ENCODE assay signal across 31 cellular contexts in the genomic region with DNA sequence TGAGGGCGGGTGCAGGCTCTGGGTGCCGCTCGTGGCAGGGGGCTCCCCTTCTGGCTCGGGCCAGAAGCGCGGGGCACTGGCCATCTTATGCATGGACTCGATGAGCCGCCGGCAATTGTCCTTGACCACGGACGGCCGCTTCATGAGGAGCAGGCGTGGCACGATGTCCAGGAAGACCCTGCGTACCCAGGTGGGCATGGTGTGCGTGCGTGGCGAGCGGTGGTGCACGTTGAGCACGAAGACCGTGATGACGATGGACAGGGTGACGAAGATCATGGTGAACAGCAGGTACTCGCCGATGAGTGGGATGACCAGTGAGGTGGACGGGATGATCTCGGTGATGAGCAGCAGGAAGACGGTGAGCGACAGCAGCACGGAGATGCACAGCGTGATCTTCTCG. TPM values are rescaled to one million over a fixed set of nuclear protein-coding genes. Genes with fewer than 3 reads are reported as not detected.
"Had no signal": no experiment of that assay in that cellular context is flagged by ENCODE, and none has a peak within 500 bp of the region (broad histone marks: within the 10 kb centered on the region; RNA-seq: fewer than 3 reads in every experiment).

No MANE protein-coding gene starts in this region.

- H3K9me3 ChIP-seq: MG63 had no signal

- H3K36me3 ChIP-seq: brain microvascular endothelial cell, cardiac muscle cell, MG63 had no signal

- H3K27me3 ChIP-seq: cardiac muscle cell, MG63 had no signal

- H3K4me1 Mint-ChIP-seq: activated B cell treated with CpG ODN at 0.5 μM for 24 hours; activated CD4-positive, alpha-beta T cell treated with anti-CD3 and anti-CD28 coated beads, Interleukin-2, amount 10 ng/mL, durations not matched to agents 24 days and 14 days; activated CD8-positive, alpha-beta memory T cell treated with anti-CD3 and anti-CD28 coated beads, Interleukin-2, amount 10 ng/mL, durations not matched to agents 7 days and 5 days; T-cell had no signal

- H3K27me3 Mint-ChIP-seq: activated B cell treated with CpG ODN at 0.5 μM for 24 hours; activated CD4-positive, alpha-beta T cell treated with anti-CD3 and anti-CD28 coated beads, Interleukin-2, amount 10 ng/mL, durations not matched to agents 24 days and 14 days; activated CD8-positive, alpha-beta memory T cell treated with anti-CD3 and anti-CD28 coated beads, Interleukin-2, amount 10 ng/mL, durations not matched to agents 7 days and 5 days; activated naive CD8-positive, alpha-beta T cell; activated T-cell treated with anti-CD3 and anti-CD28 coated beads, Interleukin-2, amount 50 U/mL, for 24 hours had no signal

- H3K9ac ChIP-seq: KMS-11 had no signal

- H3K4me3 ChIP-seq: cardiac muscle cell, MG63, SK-N-MC had no signal

- DNase-seq: activated B cell treated with CpG ODN at 0.5 μM for 24 hours; activated CD4-positive, alpha-beta T cell treated with anti-CD3 and anti-CD28 coated beads for 1 hour; activated CD4-positive, alpha-beta T cell treated with anti-CD3 and anti-CD28 coated beads, Interleukin-2, amount 10 ng/mL, durations not matched to agents 24 days and 14 days; activated CD4-positive, alpha-beta T cell treated with anti-CD3 and anti-CD28 coated beads, Interleukin-2, amount 50 U/mL, for 48 hours; activated CD8-positive, alpha-beta memory T cell treated with anti-CD3 and anti-CD28 coated beads, Interleukin-2, amount 10 ng/mL, durations not matched to agents 7 days and 5 days; activated effector memory CD4-positive, alpha-beta T cell treated with Interleukin-2 at 50 U/mL for 16 hours; activated naive CD4-positive, alpha-beta T cell; activated T-cell treated with anti-CD3 and anti-CD28 coated beads, Interleukin-2, amount 50 U/mL, for 24 hours; brain microvascular endothelial cell; MG63; MV-4-11; NCI-H1092 treated with DMSO at 0.1 percent for 48 hours; NCI-H1417 treated with DMSO at 0.1 percent for 48 hours; NCI-H1694; NCI-H2029; NCI-H2107; NCI-H2171 treated with DMSO at 0.1 percent for 48 hours; NCI-H345; NCI-H510A; NCI-H526 treated with DMSO at 0.1 percent for 48 hours; NCI-H82; T-cell; T-helper 2 cell; T1000 had no signal

- H3K27ac ChIP-seq: brain microvascular endothelial cell, cardiac muscle cell, KMS-11, SK-N-MC had no signal

- H3K36me3 Mint-ChIP-seq: activated naive CD8-positive, alpha-beta T cell; T-cell had no signal

- H3K4me2 ChIP-seq: KMS-11 had no signal

- ATAC-seq: activated CD8-positive, alpha-beta memory T cell treated with anti-CD3 and anti-CD28 coated beads, Interleukin-2, amount 10 ng/mL, durations not matched to agents 7 days and 5 days; T-cell had no signal

- H3K27ac Mint-ChIP-seq: activated B cell treated with CpG ODN at 0.5 μM for 24 hours; activated CD4-positive, alpha-beta T cell treated with anti-CD3 and anti-CD28 coated beads, Interleukin-2, amount 10 ng/mL, durations not matched to agents 24 days and 14 days; activated CD8-positive, alpha-beta memory T cell treated with anti-CD3 and anti-CD28 coated beads, Interleukin-2, amount 10 ng/mL, durations not matched to agents 7 days and 5 days; activated naive CD8-positive, alpha-beta T cell; activated T-cell treated with anti-CD3 and anti-CD28 coated beads, Interleukin-2, amount 50 U/mL, for 24 hours; activated T-helper 1 cell treated with anti-CD3 and anti-CD28 coated beads, Interleukin-12 subunit alpha, Interleukin-12 subunit beta, Interleukin-2, Interleukin-4 antibody, amounts not matched to agents 30 ng/mL and 10 ng/mL and 1 ng/mL, durations not matched to agents 14 hours and 24 hours and 36 hours; T-cell had no signal

- H3K4me3 Mint-ChIP-seq: activated B cell treated with CpG ODN at 0.5 μM for 24 hours; activated CD4-positive, alpha-beta T cell treated with anti-CD3 and anti-CD28 coated beads, Interleukin-2, amount 10 ng/mL, durations not matched to agents 24 days and 14 days; activated CD8-positive, alpha-beta memory T cell treated with anti-CD3 and anti-CD28 coated beads, Interleukin-2, amount 10 ng/mL, durations not matched to agents 7 days and 5 days; activated naive CD8-positive, alpha-beta T cell; activated T-cell treated with anti-CD3 and anti-CD28 coated beads, Interleukin-2, amount 50 U/mL, for 24 hours; activated T-helper 1 cell treated with anti-CD3 and anti-CD28 coated beads, Interleukin-12 subunit alpha, Interleukin-12 subunit beta, Interleukin-2, Interleukin-4 antibody, amounts not matched to agents 30 ng/mL and 10 ng/mL and 1 ng/mL, durations not matched to agents 14 hours and 24 hours and 36 hours; T-cell had no signal

RNA-seq across cellular contexts. Expression of gene CHRNA4, which starts 11.0 kb away (rescaled TPM):
- total RNA-seq: activated B cell treated with CpG ODN at 0.5 μM for 24 hours; activated CD4-positive, alpha-beta T cell treated with anti-CD3 and anti-CD28 coated beads, Interleukin-2, amount 10 ng/mL, durations not matched to agents 24 days and 14 days; activated CD8-positive, alpha-beta memory T cell treated with anti-CD3 and anti-CD28 coated beads, Interleukin-2, amount 10 ng/mL, durations not matched to agents 7 days and 5 days; activated T-helper 1 cell treated with anti-CD3 and anti-CD28 coated beads, Interleukin-12 subunit alpha, Interleukin-12 subunit beta, Interleukin-2, Interleukin-4 antibody, amounts not matched to agents 30 ng/mL and 10 ng/mL and 1 ng/mL, durations not matched to agents 14 hours and 24 hours and 36 hours; OCI-LY7; RPMI7951; T-cell had no signal

RNA-seq across cellular contexts. Expression of gene COL20A1, which starts 57.2 kb away (rescaled TPM):
- total RNA-seq: activated B cell treated with CpG ODN at 0.5 μM for 24 hours; activated CD4-positive, alpha-beta T cell treated with anti-CD3 and anti-CD28 coated beads, Interleukin-2, amount 10 ng/mL, durations not matched to agents 24 days and 14 days; activated CD8-positive, alpha-beta memory T cell treated with anti-CD3 and anti-CD28 coated beads, Interleukin-2, amount 10 ng/mL, durations not matched to agents 7 days and 5 days; activated T-helper 1 cell treated with anti-CD3 and anti-CD28 coated beads, Interleukin-12 subunit alpha, Interleukin-12 subunit beta, Interleukin-2, Interleukin-4 antibody, amounts not matched to agents 30 ng/mL and 10 ng/mL and 1 ng/mL, durations not matched to agents 14 hours and 24 hours and 36 hours; cardiac muscle cell; RPMI7951 had no signal
